ENCODE assay signal across 1 cellular context in the genomic region with DNA sequence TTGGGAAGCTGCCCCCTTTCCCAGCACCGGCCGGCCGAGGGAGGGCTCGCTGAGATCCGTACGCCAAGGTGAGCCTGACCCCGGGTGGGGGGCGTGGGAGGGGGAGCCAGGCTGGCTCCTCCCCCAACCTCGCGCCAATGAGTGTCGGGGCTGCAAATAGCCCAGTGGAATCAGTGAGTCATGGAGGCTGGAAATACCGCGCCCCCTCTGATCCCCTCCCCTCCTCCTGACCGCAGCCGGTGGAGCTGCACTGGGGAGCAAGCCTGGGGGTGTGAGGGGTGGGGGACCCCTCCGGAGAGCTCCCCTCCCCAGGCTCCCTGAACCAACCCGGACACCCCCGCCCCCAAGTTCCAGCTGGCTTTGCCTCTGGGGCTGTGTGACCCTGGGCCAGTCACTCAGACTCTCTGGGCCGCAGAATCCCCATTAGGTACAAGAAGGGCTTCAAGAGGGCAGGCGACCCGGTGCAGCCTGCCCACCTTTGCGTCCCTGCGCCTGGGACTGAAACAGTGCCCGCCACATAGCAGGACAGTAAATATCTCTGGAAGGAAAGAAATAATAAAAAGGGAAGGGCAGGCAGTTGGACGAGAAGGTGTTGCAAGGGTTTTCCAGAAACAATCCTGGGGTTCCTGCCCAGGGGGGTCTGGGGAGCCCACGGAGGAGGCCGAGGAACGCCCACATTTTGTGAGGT.
TF ChIP-seq lines count a peak whose summit lies in the region.

No MANE protein-coding gene starts in this region.

TF ChIP-seq in GM12878, 131 proteins besides CTCF, POLR2A, EP300 and RAD21:
- TF ChIP-seq JUND (IDR thresholded peaks at IDR 0.05; ENCODE audit: low read depth, low read length) (peak; percentile 57; the same call in 1 of the 2 replicates), YBX1 (IDR thresholded peaks at IDR 0.05) (no peak), FOXK2 (IDR thresholded peaks at IDR 0.05) (no peak), EGR1 (IDR thresholded peaks at IDR 0.05; ENCODE audit: borderline replicate concordance in 1 of 2, low read depth in 2 of 2, low read length in 2 of 2) (peak in 1 of 2 experiments; percentile 26; a peak in 1 of 3 replicates), ETV6 (conservative IDR thresholded peaks at IDR 0.05 in 1 of 2, IDR thresholded peaks at IDR 0.05 in 1 of 2; ENCODE audit: borderline replicate concordance in 1 of 2, low read depth in 1 of 2) (no peak), SUZ12 (IDR thresholded peaks at IDR 0.05; ENCODE audit: unreplicated experiment) (no peak), PAX5 (IDR thresholded peaks at IDR 0.05; ENCODE audit: borderline replicate concordance, low read depth, low read length) (no peak), MEF2A (IDR thresholded peaks at IDR 0.05; ENCODE audit: insufficient read depth, low read depth, low read length) (0 out of 2 replicates have a peak, but pooled peaks have one; percentile 50), DPF2 (IDR thresholded peaks at IDR 0.05) (peak; percentile 35; the same call in 1 of the 2 replicates), ESRRA (IDR thresholded peaks at IDR 0.05; ENCODE audit: low read length) (0 out of 2 replicates have a peak, but pooled peaks have one; percentile 7), NFIC (IDR thresholded peaks at IDR 0.05; ENCODE audit: low read depth, low read length) (no peak), ZNF217 (IDR thresholded peaks at IDR 0.05) (no peak), CREM (IDR thresholded peaks at IDR 0.05; ENCODE audit: low read depth) (peak; percentile 37; the same call in 1 of the 2 replicates), CBFB (IDR thresholded peaks at IDR 0.05; ENCODE audit: low read depth) (0 out of 2 replicates have a peak, but pooled peaks have one; percentile 43), ZBED1 (IDR thresholded peaks at IDR 0.05; ENCODE audit: borderline replicate concordance) (no peak), MYB (IDR thresholded peaks at IDR 0.05; ENCODE audit: borderline replicate concordance, low read depth, low read length) (no peak), SP1 (IDR thresholded peaks at IDR 0.05; ENCODE audit: low read depth, low read length) (no peak), ATF7 (IDR thresholded peaks at IDR 0.05; ENCODE audit: low read depth) (peak; percentile 56), SMARCA5 (IDR thresholded peaks at IDR 0.05) (peak; percentile 83; the same call in 1 of the 2 replicates), NFXL1 (IDR thresholded peaks at IDR 0.05; ENCODE audit: borderline replicate concordance) (peak; percentile 88; the same call in 1 of the 2 replicates), ASH2L (IDR thresholded peaks at IDR 0.05; ENCODE audit: borderline replicate concordance, low read depth) (no peak), MEF2B (IDR thresholded peaks at IDR 0.05; ENCODE audit: partially characterized antibody, poor library complexity, severe bottlenecking) (peak; percentile 50), KAT2A (conservative IDR thresholded peaks at IDR 0.05; ENCODE audit: control insufficient read depth, low read depth, low read length) (no peak), GATAD2B (conservative IDR thresholded peaks at IDR 0.05; ENCODE audit: low read depth) (peak; percentile 32; the same call in 1 of the 2 replicates), SMAD5 (IDR thresholded peaks at IDR 0.05; ENCODE audit: low read depth) (no peak), RFX5 (IDR thresholded peaks at IDR 0.05; ENCODE audit: low read depth, low read length) (no peak), TCF3 (IDR thresholded peaks at IDR 0.05; ENCODE audit: borderline replicate concordance, insufficient read depth, low read depth, low read length) (no peak), IKZF1 (conservative IDR thresholded peaks at IDR 0.05) (0 out of 2 replicates have a peak, but pooled peaks have one; percentile 5), NR2F1 (conservative IDR thresholded peaks at IDR 0.05) (0 out of 2 replicates have a peak, but pooled peaks have one; percentile 58), BACH1 (IDR thresholded peaks at IDR 0.05; ENCODE audit: borderline replicate concordance) (peak; percentile 24; the same call in 1 of the 2 replicates), RUNX3 (IDR thresholded peaks at IDR 0.05; ENCODE audit: low read length) (peak; percentile 77), MTA2 (IDR thresholded peaks at IDR 0.05; ENCODE audit: low read depth) (peak; percentile 15; the same call in 1 of the 2 replicates), CHD2 (IDR thresholded peaks at IDR 0.05; ENCODE audit: borderline replicate concordance, low read depth, low read length) (0 out of 2 replicates have a peak, but pooled peaks have one; percentile 5)
- TF ChIP-seq, protein P1, sequence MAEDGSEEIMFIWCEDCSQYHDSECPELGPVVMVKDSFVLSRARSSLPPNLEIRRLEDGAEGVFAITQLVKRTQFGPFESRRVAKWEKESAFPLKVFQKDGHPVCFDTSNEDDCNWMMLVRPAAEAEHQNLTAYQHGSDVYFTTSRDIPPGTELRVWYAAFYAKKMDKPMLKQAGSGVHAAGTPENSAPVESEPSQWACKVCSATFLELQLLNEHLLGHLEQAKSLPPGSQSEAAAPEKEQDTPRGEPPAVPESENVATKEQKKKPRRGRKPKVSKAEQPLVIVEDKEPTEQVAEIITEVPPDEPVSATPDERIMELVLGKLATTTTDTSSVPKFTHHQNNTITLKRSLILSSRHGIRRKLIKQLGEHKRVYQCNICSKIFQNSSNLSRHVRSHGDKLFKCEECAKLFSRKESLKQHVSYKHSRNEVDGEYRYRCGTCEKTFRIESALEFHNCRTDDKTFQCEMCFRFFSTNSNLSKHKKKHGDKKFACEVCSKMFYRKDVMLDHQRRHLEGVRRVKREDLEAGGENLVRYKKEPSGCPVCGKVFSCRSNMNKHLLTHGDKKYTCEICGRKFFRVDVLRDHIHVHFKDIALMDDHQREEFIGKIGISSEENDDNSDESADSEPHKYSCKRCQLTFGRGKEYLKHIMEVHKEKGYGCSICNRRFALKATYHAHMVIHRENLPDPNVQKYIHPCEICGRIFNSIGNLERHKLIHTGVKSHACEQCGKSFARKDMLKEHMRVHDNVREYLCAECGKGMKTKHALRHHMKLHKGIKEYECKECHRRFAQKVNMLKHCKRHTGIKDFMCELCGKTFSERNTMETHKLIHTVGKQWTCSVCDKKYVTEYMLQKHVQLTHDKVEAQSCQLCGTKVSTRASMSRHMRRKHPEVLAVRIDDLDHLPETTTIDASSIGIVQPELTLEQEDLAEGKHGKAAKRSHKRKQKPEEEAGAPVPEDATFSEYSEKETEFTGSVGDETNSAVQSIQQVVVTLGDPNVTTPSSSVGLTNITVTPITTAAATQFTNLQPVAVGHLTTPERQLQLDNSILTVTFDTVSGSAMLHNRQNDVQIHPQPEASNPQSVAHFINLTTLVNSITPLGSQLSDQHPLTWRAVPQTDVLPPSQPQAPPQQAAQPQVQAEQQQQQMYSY (CRISPR knock-in tag; IDR thresholded peaks at IDR 0.05), result no peak
- TF ChIP-seq, protein P2, sequence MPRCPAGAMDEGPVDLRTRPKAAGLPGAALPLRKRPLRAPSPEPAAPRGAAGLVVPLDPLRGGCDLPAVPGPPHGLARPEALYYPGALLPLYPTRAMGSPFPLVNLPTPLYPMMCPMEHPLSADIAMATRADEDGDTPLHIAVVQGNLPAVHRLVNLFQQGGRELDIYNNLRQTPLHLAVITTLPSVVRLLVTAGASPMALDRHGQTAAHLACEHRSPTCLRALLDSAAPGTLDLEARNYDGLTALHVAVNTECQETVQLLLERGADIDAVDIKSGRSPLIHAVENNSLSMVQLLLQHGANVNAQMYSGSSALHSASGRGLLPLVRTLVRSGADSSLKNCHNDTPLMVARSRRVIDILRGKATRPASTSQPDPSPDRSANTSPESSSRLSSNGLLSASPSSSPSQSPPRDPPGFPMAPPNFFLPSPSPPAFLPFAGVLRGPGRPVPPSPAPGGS (IDR thresholded peaks at IDR 0.05; ENCODE audit: borderline replicate concordance, insufficient read depth, low read depth, low read length, poor library complexity, severe bottlenecking), result peak; percentile 21
- TF ChIP-seq, protein P3, sequence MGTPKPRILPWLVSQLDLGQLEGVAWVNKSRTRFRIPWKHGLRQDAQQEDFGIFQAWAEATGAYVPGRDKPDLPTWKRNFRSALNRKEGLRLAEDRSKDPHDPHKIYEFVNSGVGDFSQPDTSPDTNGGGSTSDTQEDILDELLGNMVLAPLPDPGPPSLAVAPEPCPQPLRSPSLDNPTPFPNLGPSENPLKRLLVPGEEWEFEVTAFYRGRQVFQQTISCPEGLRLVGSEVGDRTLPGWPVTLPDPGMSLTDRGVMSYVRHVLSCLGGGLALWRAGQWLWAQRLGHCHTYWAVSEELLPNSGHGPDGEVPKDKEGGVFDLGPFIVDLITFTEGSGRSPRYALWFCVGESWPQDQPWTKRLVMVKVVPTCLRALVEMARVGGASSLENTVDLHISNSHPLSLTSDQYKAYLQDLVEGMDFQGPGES (IDR thresholded peaks at IDR 0.05), result no peak
- TF ChIP-seq, protein P4, sequence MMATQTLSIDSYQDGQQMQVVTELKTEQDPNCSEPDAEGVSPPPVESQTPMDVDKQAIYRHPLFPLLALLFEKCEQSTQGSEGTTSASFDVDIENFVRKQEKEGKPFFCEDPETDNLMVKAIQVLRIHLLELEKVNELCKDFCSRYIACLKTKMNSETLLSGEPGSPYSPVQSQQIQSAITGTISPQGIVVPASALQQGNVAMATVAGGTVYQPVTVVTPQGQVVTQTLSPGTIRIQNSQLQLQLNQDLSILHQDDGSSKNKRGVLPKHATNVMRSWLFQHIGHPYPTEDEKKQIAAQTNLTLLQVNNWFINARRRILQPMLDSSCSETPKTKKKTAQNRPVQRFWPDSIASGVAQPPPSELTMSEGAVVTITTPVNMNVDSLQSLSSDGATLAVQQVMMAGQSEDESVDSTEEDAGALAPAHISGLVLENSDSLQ (IDR thresholded peaks at IDR 0.05), result no peak; the same call in 1 of the 2 replicates
- TF ChIP-seq, protein P5, sequence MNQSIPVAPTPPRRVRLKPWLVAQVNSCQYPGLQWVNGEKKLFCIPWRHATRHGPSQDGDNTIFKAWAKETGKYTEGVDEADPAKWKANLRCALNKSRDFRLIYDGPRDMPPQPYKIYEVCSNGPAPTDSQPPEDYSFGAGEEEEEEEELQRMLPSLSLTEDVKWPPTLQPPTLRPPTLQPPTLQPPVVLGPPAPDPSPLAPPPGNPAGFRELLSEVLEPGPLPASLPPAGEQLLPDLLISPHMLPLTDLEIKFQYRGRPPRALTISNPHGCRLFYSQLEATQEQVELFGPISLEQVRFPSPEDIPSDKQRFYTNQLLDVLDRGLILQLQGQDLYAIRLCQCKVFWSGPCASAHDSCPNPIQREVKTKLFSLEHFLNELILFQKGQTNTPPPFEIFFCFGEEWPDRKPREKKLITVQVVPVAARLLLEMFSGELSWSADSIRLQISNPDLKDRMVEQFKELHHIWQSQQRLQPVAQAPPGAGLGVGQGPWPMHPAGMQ (IDR thresholded peaks at IDR 0.05; ENCODE audit: borderline replicate concordance), result no peak
- TF ChIP-seq, protein P6, sequence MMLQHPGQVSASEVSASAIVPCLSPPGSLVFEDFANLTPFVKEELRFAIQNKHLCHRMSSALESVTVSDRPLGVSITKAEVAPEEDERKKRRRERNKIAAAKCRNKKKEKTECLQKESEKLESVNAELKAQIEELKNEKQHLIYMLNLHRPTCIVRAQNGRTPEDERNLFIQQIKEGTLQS (IDR thresholded peaks at IDR 0.05; ENCODE audit: borderline replicate concordance, extremely low read depth, low read depth, low read length), result no peak
TF ChIP-seq in GM12878: peak in this region for 19.
